2 cellular contexts compared by ENCODE assay signal in genomic region chr17:27634026-27634335, GRCh38.
TF ChIP-seq lines count a peak whose summit lies in the region.

No MANE protein-coding gene starts in this region.

TF ChIP-seq in IMR-90, 13 proteins besides CTCF, POLR2A, EP300 and RAD21:
- TF ChIP-seq USF2 (IDR thresholded peaks at IDR 0.05; ENCODE audit: low read depth, low read length) (no peak), MAFK (IDR thresholded peaks at IDR 0.05; ENCODE audit: low read depth, low read length) (peak; percentile 41), CHD1 (IDR thresholded peaks at IDR 0.05; ENCODE audit: low read depth, low read length) (no peak), ELK1 (IDR thresholded peaks at IDR 0.05; ENCODE audit: borderline replicate concordance, low read depth, low read length) (no peak)

TF ChIP-seq in endothelial cell of umbilical vein, 7 proteins besides CTCF, POLR2A, EP300 and RAD21:
- TF ChIP-seq MAX (IDR thresholded peaks at IDR 0.05; ENCODE audit: insufficient read depth, insufficient read length) (no peak), EZH2 (IDR thresholded peaks at IDR 0.05; ENCODE audit: borderline replicate concordance, low read depth, low read length, severe bottlenecking) (no peak), MYC (IDR thresholded peaks at IDR 0.05; ENCODE audit: low read depth, low read length) (no peak), FOS (IDR thresholded peaks at IDR 0.05; ENCODE audit: borderline replicate concordance, insufficient read depth, low read length) (no peak), JUN (IDR thresholded peaks at IDR 0.05; ENCODE audit: borderline replicate concordance, insufficient read depth, insufficient read length, low read depth) (no peak), POLR2AphosphoS5 (IDR thresholded peaks at IDR 0.05; ENCODE audit: insufficient read depth, low read depth, low read length) (no peak), GATA2 (IDR thresholded peaks at IDR 0.05; ENCODE audit: insufficient read depth, insufficient read length, low read depth, low read length) (no peak)
